ENCODE assay signal across 13 cellular contexts in the genomic region with DNA sequence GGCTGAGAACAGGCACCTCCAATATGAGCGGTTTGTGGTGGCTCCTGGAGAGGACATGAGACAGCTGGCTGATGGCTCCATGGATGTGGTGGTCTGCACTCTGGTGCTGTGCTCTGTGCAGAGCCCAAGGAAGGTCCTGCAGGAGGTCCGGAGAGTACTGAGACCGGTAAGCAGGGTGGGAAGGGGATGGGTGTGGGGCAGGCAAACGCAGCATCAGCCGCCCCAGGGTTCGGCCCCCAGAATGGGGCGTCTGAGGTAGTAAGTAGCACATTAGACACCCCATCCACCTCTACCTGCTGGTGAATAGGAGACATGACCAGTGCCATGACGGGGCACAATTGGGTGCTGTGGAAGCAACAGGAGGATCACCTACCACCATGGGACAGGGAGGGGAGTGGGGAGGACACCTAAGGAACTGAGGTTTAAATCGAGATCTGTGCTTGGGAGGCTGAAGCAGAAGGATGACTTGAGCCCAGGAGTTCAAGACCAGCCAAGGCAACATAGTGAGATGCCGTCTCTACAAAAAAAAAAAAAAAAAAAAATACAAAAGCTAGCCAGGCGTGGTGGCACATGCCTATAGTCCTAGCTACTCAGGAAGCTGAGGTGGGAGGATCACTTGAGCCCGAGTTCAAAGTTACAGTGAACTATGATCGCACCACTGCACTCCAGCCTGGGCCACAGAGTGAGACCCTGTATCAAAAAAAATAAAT. TPM values are rescaled to one million over a fixed set of nuclear protein-coding genes. Genes with fewer than 3 reads are reported as not detected.
DNase-seq lines count a peak whose midpoint lies in the region; ATAC-seq and TF ChIP-seq lines count a peak whose summit lies in the region.
"Had no signal": no experiment of that assay in that cellular context is flagged by ENCODE, and none has a peak within 500 bp of the region (broad histone marks: within the 10 kb centered on the region; RNA-seq: fewer than 3 reads in every experiment).

No MANE protein-coding gene starts in this region.

- peak overlapping the region; percentile 92 for H2AFZ ChIP-seq in OCI-LY3 (ENCODE audit: low read depth, low read length)

- no peak for DNase-seq in CD14-positive monocyte (ENCODE audit: low spot score)
- DNase-seq in left ventricle myocardium inferior, result no peak
- DNase-seq in posterior vena cava (ENCODE audit: low spot score), result peak; percentile 52
- DNase-seq in NCI-H2029 (lab: John Stamatoyannopoulos, UW), result no peak
- DNase-seq: CD4-positive, alpha-beta T cell; GOT3 had no signal

- peak overlapping the region; percentile 89 for H3K4me2 ChIP-seq in OCI-LY3 (ENCODE audit: low read length)

- intact Hi-C loops in CD14-positive monocyte (cut with micrococcal nuclease) (loop anchor here in 1 of 2 donors (5.0 kb wide), 1 partner anchor 35 kb away; a partner anchor contains a TSS), left ventricle myocardium inferior (cut with micrococcal nuclease) (no loop called here), posterior vena cava (cut with DNase I) (loop anchor here in 1 of 2 donors (5.0 kb wide), 1 partner anchor 45 kb away; a partner anchor contains a TSS)

- no peaks in the 10 kb centered on the region for H4K20me1 ChIP-seq in OCI-LY3 (ENCODE audit: insufficient read depth, low read length)

- H3K9me3 Mint-ChIP-seq in CD14-positive monocyte, result no peaks in the 10 kb centered on the region
- H3K9me3 Mint-ChIP-seq: activated T-helper 1 cell treated with anti-CD3 and anti-CD28 coated beads, Interleukin-12 subunit alpha, Interleukin-12 subunit beta, Interleukin-2, Interleukin-4 antibody, amounts not matched to agents 30 ng/mL and 10 ng/mL and 1 ng/mL, durations not matched to agents 14 hours and 24 hours and 36 hours; CD4-positive, alpha-beta T cell; stimulated activated naive CD8-positive, alpha-beta T cell treated with anti-CD3 and anti-CD28 coated beads, Interleukin-15, Interleukin-2, amounts not matched to agents 100 ng/mL and 50 ng/mL, for 24 hours had no signal

- TF ChIP-seq CTCF in CD14-positive monocyte (IDR thresholded peaks at IDR 0.05) (no peak), OCI-LY3 (IDR thresholded peaks at IDR 0.05; ENCODE audit: low read depth, low read length) (no peak), left ventricle myocardium inferior (IDR thresholded peaks at IDR 0.05; ENCODE audit: borderline replicate concordance) (no peak)

- H3K27ac Mint-ChIP-seq in CD14-positive monocyte, result peak overlapping the region in 2 of 7 donors; percentile 37 to 72
- H3K27ac Mint-ChIP-seq: activated T-helper 1 cell treated with anti-CD3 and anti-CD28 coated beads, Interleukin-12 subunit alpha, Interleukin-12 subunit beta, Interleukin-2, Interleukin-4 antibody, amounts not matched to agents 30 ng/mL and 10 ng/mL and 1 ng/mL, durations not matched to agents 14 hours and 24 hours and 36 hours; CD4-positive, alpha-beta T cell; stimulated activated naive CD8-positive, alpha-beta T cell treated with anti-CD3 and anti-CD28 coated beads, Interleukin-15, Interleukin-2, amounts not matched to agents 100 ng/mL and 50 ng/mL, for 24 hours had no signal

- H3K9me3 ChIP-seq in OCI-LY3 (ENCODE audit: insufficient read depth, low read length) (no peaks in the 10 kb centered on the region), left ventricle myocardium inferior (replicated peaks) (no peaks in the 10 kb centered on the region)

- H3K4me1 ChIP-seq in OCI-LY3 (ENCODE audit: low read length) (peaks cover 11% of the 10 kb centered on the region), left ventricle myocardium inferior (peaks cover 24% of the 10 kb centered on the region)

- ATAC-seq in GM19328 (IDR thresholded peaks at IDR 0.05; ENCODE audit: unreplicated experiment) (no peak), GM18517 (IDR thresholded peaks at IDR 0.05; ENCODE audit: unreplicated experiment) (no peak), GM21381 (IDR thresholded peaks at IDR 0.05; ENCODE audit: unreplicated experiment) (no peak)

- peaks cover 32% of the 10 kb centered on the region for H3K4me1 Mint-ChIP-seq in CD14-positive monocyte

- peak overlapping the region; percentile 37 for H3K9ac ChIP-seq in OCI-LY3 (ENCODE audit: low read length)

- H3K27me3 ChIP-seq in OCI-LY3 (ENCODE audit: low read depth, low read length) (peaks cover 3% of the 10 kb centered on the region; the same call in 1 of the 2 replicates), left ventricle myocardium inferior (ENCODE audit: low read depth) (no peaks in the 10 kb centered on the region)

- no peaks in the 10 kb centered on the region for H3K79me2 ChIP-seq in OCI-LY3 (ENCODE audit: low read length)

- H3K27me3 Mint-ChIP-seq in CD14-positive monocyte (ENCODE audit: low read depth in 3 of 3), result peaks cover 4 to 7% (median 6%) of the 10 kb centered on the region in 3 donors

- peak overlapping the region; percentile 73 for H3K4me3 ChIP-seq in OCI-LY3 (ENCODE audit: low read length)
- H3K4me3 ChIP-seq in left ventricle myocardium inferior, result peak overlapping the region; percentile 62

- peaks cover 0 to 5% of the 10 kb centered on the region in 2 donors for H3K36me3 Mint-ChIP-seq in CD14-positive monocyte

- H3K36me3 ChIP-seq in OCI-LY3 (replicated peaks; ENCODE audit: low read depth, low read length), result no peaks in the 10 kb centered on the region
- peaks cover 12% of the 10 kb centered on the region for H3K36me3 ChIP-seq in left ventricle myocardium inferior

- peak overlapping the region; percentile 72 to 93 for H3K4me3 Mint-ChIP-seq in CD14-positive monocyte
- H3K4me3 Mint-ChIP-seq: activated T-helper 1 cell treated with anti-CD3 and anti-CD28 coated beads, Interleukin-12 subunit alpha, Interleukin-12 subunit beta, Interleukin-2, Interleukin-4 antibody, amounts not matched to agents 30 ng/mL and 10 ng/mL and 1 ng/mL, durations not matched to agents 14 hours and 24 hours and 36 hours; CD4-positive, alpha-beta T cell; stimulated activated naive CD8-positive, alpha-beta T cell treated with anti-CD3 and anti-CD28 coated beads, Interleukin-15, Interleukin-2, amounts not matched to agents 100 ng/mL and 50 ng/mL, for 24 hours had no signal

- no peak overlapping the region for H3K27ac ChIP-seq in OCI-LY3 (ENCODE audit: low read length)
- peak overlapping the region; percentile 82 for H3K27ac ChIP-seq in left ventricle myocardium inferior (replicated peaks)

RNA-seq across cellular contexts. Expression of a gene that starts 25.5 kb away (rescaled TPM):
- under 1 TPM; 0.23 to 0.55 TPM for polyA plus RNA-seq in CD14-positive monocyte
- 520 TPM for total RNA-seq in left ventricle myocardium inferior
- total RNA-seq in posterior vena cava, result 100 to 1,000 TPM; 497 to 570 TPM

RNA-seq across cellular contexts. Expression of a gene that starts 33.6 kb away (rescaled TPM):
- 100 to 1,000 TPM; 222 to 223 TPM for polyA plus RNA-seq in CD14-positive monocyte
- 109 TPM for total RNA-seq in left ventricle myocardium inferior
- total RNA-seq in posterior vena cava, result 100 to 1,000 TPM; 115 to 118 TPM

RNA-seq across cellular contexts. Expression of a gene that starts 38.0 kb away (rescaled TPM):
- 1 to 10 TPM; 1.2 TPM for polyA plus RNA-seq in CD14-positive monocyte
- 12.2 TPM for total RNA-seq in left ventricle myocardium inferior
- total RNA-seq in posterior vena cava, result 10 to 100 TPM; 19.2 to 39.7 TPM

RNA-seq across cellular contexts. Expression of a gene that starts 45.5 kb away (rescaled TPM):
- not detected for polyA plus RNA-seq in CD14-positive monocyte
- total RNA-seq in left ventricle myocardium inferior (not detected), posterior vena cava (not detected)
- total RNA-seq: activated T-helper 1 cell treated with anti-CD3 and anti-CD28 coated beads, Interleukin-12 subunit alpha, Interleukin-12 subunit beta, Interleukin-2, Interleukin-4 antibody, amounts not matched to agents 30 ng/mL and 10 ng/mL and 1 ng/mL, durations not matched to agents 14 hours and 24 hours and 36 hours; CD4-positive, alpha-beta T cell; dermis microvascular lymphatic vessel endothelial cell had no signal

RNA-seq across cellular contexts. Expression of a gene that starts 46.6 kb away (rescaled TPM):
- 1,000 to 10,000 TPM in 1 of 2 donors, 100 to 1,000 TPM in 1; 988 to 1,099 TPM for polyA plus RNA-seq in CD14-positive monocyte
- 705 TPM for total RNA-seq in left ventricle myocardium inferior
- 1,000 to 10,000 TPM; 1,385 to 1,570 TPM for total RNA-seq in posterior vena cava
